In the genomic region with DNA sequence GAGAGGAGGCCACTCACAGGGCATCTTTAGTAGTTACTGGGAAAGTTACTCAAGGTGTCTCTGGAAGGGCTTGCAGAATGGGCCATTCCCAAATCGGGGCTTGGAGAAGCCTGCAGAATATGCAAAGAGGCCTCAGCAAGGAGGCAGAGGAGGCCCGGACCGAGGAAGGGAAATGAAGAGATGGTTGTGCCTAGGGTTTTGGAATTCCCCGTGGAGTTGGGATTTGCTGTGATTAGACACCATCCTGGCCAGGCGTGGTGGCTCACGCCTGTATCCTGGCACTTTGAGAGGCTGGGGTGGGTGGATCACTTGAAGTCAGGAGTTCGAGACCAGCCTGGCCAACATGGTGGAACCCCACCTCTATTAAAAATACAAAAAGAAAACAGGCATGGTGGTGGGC, we compare ENCODE assay signal across 18 cellular contexts.
"Had no signal": no experiment of that assay in that cellular context is flagged by ENCODE, and none has a peak within 500 bp of the region (broad histone marks: within the 10 kb centered on the region; RNA-seq: fewer than 3 reads in every experiment).

No MANE protein-coding gene starts in this region.

- H3K4me1 ChIP-seq: psoas muscle, transverse colon, vagina had no signal

- FAIRE-seq: colon, frontal cortex, keratinocyte had no signal

- H3K27me3 ChIP-seq: ovary, transverse colon, vagina had no signal

- ATAC-seq: left lobe of liver; natural killer cell; psoas muscle; right cardiac atrium; stimulated activated naive B cell treated with anti-CD40 and anti-IgM and Interleukin-4, amounts not matched to agents 10 μg/mL and 1 μg/mL and 100 μg/mL, for 72 hours had no signal

- DNase-seq: effector CD4-positive, alpha-beta T cell; hypothalamus; natural killer cell; occipital lobe; ovary; psoas muscle; stimulated activated CD4-positive, alpha-beta T cell treated with anti-CD3 and anti-CD28 coated beads, Interleukin-15, amount 100 ng/mL, for 24 hours; stimulated activated CD4-positive, alpha-beta T cell treated with anti-CD3 and anti-CD28 coated beads, Interleukin-2, amount 100 ng/mL, for 48 hours; stimulated activated naive B cell treated with anti-CD40 and anti-IgM and Interleukin-4, amounts not matched to agents 10 μg/mL and 1 μg/mL and 100 μg/mL, for 72 hours had no signal

- H3K27ac ChIP-seq: dorsolateral prefrontal cortex, ovary, psoas muscle, skin epidermis, transverse colon, vagina had no signal

- H3K36me3 ChIP-seq: ovary, transverse colon, vagina had no signal

- H3K9me3 ChIP-seq: ovary, psoas muscle, transverse colon, vagina had no signal

- H3K4me3 ChIP-seq: dorsolateral prefrontal cortex, ovary, psoas muscle, skin epidermis, transverse colon, vagina had no signal
